In the genomic region with DNA sequence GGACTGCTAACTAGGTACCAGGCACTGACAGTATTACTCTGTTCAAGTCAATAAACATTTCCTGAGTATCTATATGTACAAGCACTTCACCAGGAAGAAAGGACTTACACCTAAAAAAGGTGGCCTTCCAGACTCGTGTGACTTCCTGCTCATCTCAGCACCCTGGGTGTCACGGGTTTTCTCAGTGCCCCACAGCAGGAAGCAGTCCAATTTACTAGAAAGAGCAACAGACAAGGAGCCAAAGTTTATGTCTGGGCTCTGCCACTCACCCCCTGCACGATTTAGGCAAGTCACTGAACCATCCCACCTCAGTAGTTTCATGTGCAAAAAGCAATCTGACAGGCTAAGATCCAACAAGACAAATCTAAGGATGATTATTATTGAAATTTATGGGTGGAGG, we compare ENCODE assay signal across 26 cellular contexts.
"Had no signal": no experiment of that assay in that cellular context is flagged by ENCODE, and none has a peak within 500 bp of the region (broad histone marks: within the 10 kb centered on the region; RNA-seq: fewer than 3 reads in every experiment).

No MANE protein-coding gene starts in this region.

- H3K9me3 ChIP-seq: esophagus muscularis mucosa, heart right ventricle, lower lobe of right lung, pancreas, right lobe of liver, tibial artery had no signal

- H3K4me3 ChIP-seq: coronary artery, esophagus muscularis mucosa, heart right ventricle, lower lobe of right lung, pancreas, right lobe of liver, tibial artery had no signal

- ATAC-seq: left colon; left ventricle myocardium superior; lower lobe of right lung; naive thymus-derived CD8-positive, alpha-beta T cell; pancreas; right lobe of liver; stimulated activated naive CD8-positive, alpha-beta T cell treated with anti-CD3 and anti-CD28 coated beads, Interleukin-15, amount 100 ng/mL, for 72 hours had no signal

- H3K4me1 ChIP-seq: foreskin keratinocyte, lower lobe of right lung, pancreas, right lobe of liver had no signal

- H3K27me3 ChIP-seq: esophagus muscularis mucosa, foreskin keratinocyte, heart right ventricle, pancreas, right lobe of liver, tibial artery had no signal

- H3K36me3 ChIP-seq: esophagus muscularis mucosa, heart right ventricle, lower lobe of right lung, pancreas, right lobe of liver, tibial artery had no signal

- H3K27ac ChIP-seq: coronary artery, esophagus muscularis mucosa, foreskin keratinocyte, heart right ventricle, lower lobe of right lung, pancreas, right lobe of liver, tibial artery had no signal

- DNase-seq: dermis blood vessel endothelial cell; effector memory CD4-positive, alpha-beta T cell; glutamatergic neuron; heart right ventricle; hippocampal formation; immature natural killer cell; islet precursor cell; kidney glomerular epithelial cell; left colon; left ventricle myocardium superior; lower lobe of right lung; naive thymus-derived CD8-positive, alpha-beta T cell; nephron progenitor cell; occipital lobe; pancreas; right lobe of liver; small intestine; stimulated activated CD4-positive, alpha-beta T cell treated with anti-CD3 and anti-CD28 coated beads, Interleukin-1b, Interleukin-23, amount 100 ng/mL, for 48 hours; stimulated activated CD4-positive, alpha-beta T cell treated with anti-CD3 and anti-CD28 coated beads, Interleukin-4, amount 100 ng/mL, for 1 hour; stimulated activated CD8-positive, alpha-beta memory T cell treated with anti-CD3 and anti-CD28 coated beads, Interleukin-4, amount 100 ng/mL, for 48 hours; stimulated activated naive CD4-positive, alpha-beta T cell; stimulated activated naive CD8-positive, alpha-beta T cell treated with anti-CD3 and anti-CD28 coated beads, Interleukin-15, amount 100 ng/mL, for 72 hours; tibial artery had no signal
